In the genomic region with DNA sequence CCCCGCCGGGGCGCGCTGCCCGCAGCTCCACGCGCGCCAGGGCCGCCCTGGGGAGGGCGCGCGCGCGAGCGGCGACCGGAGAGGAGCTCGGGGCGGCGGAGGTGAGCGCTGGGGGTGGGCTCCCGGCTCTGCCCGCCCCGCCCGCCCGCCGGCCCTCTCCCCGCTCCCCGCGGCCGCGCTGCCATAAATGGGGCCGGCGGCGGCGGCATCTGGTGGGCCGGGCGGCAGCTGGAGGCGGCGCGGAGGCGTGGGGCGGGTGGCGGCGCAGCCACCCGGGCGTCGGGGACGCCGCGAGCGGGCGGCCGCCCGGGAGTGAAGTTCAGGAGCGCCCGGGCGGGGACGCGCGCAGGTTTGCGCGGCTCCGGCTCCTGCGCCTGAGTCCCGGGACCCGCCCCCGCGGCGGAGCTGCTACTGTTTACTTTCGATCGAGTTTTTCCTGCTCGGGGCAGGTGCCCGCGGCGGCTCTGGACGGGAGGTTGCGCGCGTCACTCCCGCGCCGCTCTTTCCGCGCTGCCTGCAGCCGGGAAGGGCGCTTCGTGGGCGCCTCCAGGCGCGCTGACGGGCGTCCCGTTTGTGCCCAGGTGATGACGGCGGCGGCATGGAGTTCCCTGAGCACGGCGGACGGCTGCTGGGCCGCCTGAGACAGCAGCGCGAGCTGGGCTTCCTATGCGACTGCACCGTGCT, we compare ENCODE assay signal across 9 cellular contexts. TPM values are rescaled to one million over a fixed set of nuclear protein-coding genes. Genes with fewer than 3 reads are reported as not detected.
A peak's percentile ranks its signal among the peaks of the same experiment; 100 is the strongest.
DNase-seq lines count a peak whose midpoint lies in the region; ATAC-seq, FAIRE-seq and TF ChIP-seq lines count a peak whose summit lies in the region.
"Had no signal": no experiment of that assay in that cellular context is flagged by ENCODE, and none has a peak within 500 bp of the region (broad histone marks: within the 10 kb centered on the region; RNA-seq: fewer than 3 reads in every experiment).

A gene (plus strand): TSS at position 502 of the 684 bp plus-strand sequence. CDS start 97 bp downstream, at position 599.

- no peak for FAIRE-seq in HTR-8/SVneo (lab: Jason Lieb, UNC)
- FAIRE-seq: G401.6 had no signal

- DNase-seq in NCI-H2081 (lab: John Stamatoyannopoulos, UW) = peak; percentile 47 to 62
- no peak for DNase-seq in NCI-H2081 treated with DMSO at 0.1 percent for 48 hours (lab: John Stamatoyannopoulos, UW)
- DNase-seq in PC-9 = peak; percentile 73 to 79
- peak; percentile 42 for DNase-seq in activated gamma-delta T cell treated with anti-CD3 and anti-CD28 coated beads, Interleukin-2, amount 50 U/mL, for 16 hours (ENCODE audit: low read depth)
- peak; percentile 54 to 77 for DNase-seq in cardiac muscle cell (ENCODE audit: low read depth in 1 of 2, low spot score in 1 of 2)
- peak; percentile 64 to 75 for DNase-seq in psoas muscle
- no peak for DNase-seq in HTR-8/SVneo (ENCODE audit: insufficient read length, low spot score)

- intact Hi-C loops in PC-9 (cut with micrococcal nuclease; ENCODE audit: unreplicated experiment) = no loop called here
- intact Hi-C loops in psoas muscle (cut with DNase I) = no loop called here

- ATAC-seq in HG03108 (IDR thresholded peaks at IDR 0.05; ENCODE audit: unreplicated experiment) = peak; percentile 44
- ATAC-seq in psoas muscle = peak; percentile 1 to 36 (median 26)

- WGBS in psoas muscle, 3 donors = 0 to 1% (median 0%) methylated on average over 42 to 105 of the region's 105 CpGs

- H3K36me3 ChIP-seq in PC-9 (ENCODE audit: low read depth) (no peaks in the 10 kb centered on the region), cardiac muscle cell (no peaks in the 10 kb centered on the region), psoas muscle (ENCODE audit: insufficient read depth in 1 of 2, low read depth in 1 of 2) (no peaks in the 10 kb centered on the region)

- peaks cover 4% of the 10 kb centered on the region for H4K20me1 ChIP-seq in PC-9 (ENCODE audit: insufficient read depth)

- H3K27ac ChIP-seq in PC-9 = no peak within 1 kb of the TSS
- peak within 1 kb of the TSS; percentile 63 for H3K27ac ChIP-seq in cardiac muscle cell
- peak within 1 kb of the TSS; percentile 88 for H3K27ac ChIP-seq in psoas muscle

- TF ChIP-seq CTCF in PC-9 (conservative IDR thresholded peaks at IDR 0.05) (no peak), cardiac muscle cell (IDR thresholded peaks at IDR 0.05; ENCODE audit: low read depth, low read length) (no peak), psoas muscle (IDR thresholded peaks at IDR 0.05) (no peak)

- no peaks in the 10 kb centered on the region for H3K9me2 ChIP-seq in PC-9 (ENCODE audit: insufficient read depth)

- POLR2A ChIA-PET in PC-9 (lab: Charles Lee; ENCODE audit: unreplicated experiment) = interaction anchor here (0.7 to 0.9 kb wide), 2 partner anchors 25 to 135 kb away, joined by 5 to 7 read pairs; no protein-coding TSS in a partner anchor

- BruUV-seq in PC-9 (replicated peaks; lab: Mats Ljungman, UMichigan) = no TSS peak

- no peaks in the 10 kb centered on the region for H3K27me3 ChIP-seq in PC-9 (ENCODE audit: insufficient read depth, low read depth)
- H3K27me3 ChIP-seq in cardiac muscle cell = no peaks in the 10 kb centered on the region
- no peaks in the 10 kb centered on the region for H3K27me3 ChIP-seq in psoas muscle (ENCODE audit: insufficient read depth in 3 of 3, low read length in 2 of 3)

- no peaks in the 10 kb centered on the region for H3K9me3 ChIP-seq in PC-9 (ENCODE audit: insufficient read depth, low read depth)
- H3K9me3 ChIP-seq in cardiac muscle cell (ENCODE audit: low read depth) = no peaks in the 10 kb centered on the region
- H3K9me3 ChIP-seq in psoas muscle = no peaks in the 10 kb centered on the region

- peaks cover 20% of the 10 kb centered on the region for H3K4me1 ChIP-seq in PC-9 (replicated peaks; ENCODE audit: insufficient read depth)
- H3K4me1 ChIP-seq in cardiac muscle cell (ENCODE audit: low read depth) = peaks cover 25% of the 10 kb centered on the region
- peaks cover 38% of the 10 kb centered on the region for H3K4me1 ChIP-seq in psoas muscle

- peak within 1 kb of the TSS; percentile 73 for H2AFZ ChIP-seq in PC-9

- H3K4me2 ChIP-seq in PC-9 = peak within 1 kb of the TSS; percentile 90

- peaks cover 39% of the 10 kb centered on the region for H3F3A ChIP-seq in PC-9 (ENCODE audit: insufficient read depth, low read depth)

- H3K4me3 ChIP-seq in PC-9 (peak within 1 kb of the TSS; percentile 78), cardiac muscle cell (peak within 1 kb of the TSS; percentile 49), psoas muscle (peak within 1 kb of the TSS; percentile 79)

- H3K79me2 ChIP-seq in PC-9 (ENCODE audit: low read depth) = no peaks in the 10 kb centered on the region

- CTCF ChIA-PET in PC-9 (lab: Charles Lee) = interaction anchor here (0.6 kb wide), 1 partner anchor 23 kb away, joined by 3 read pairs; no protein-coding TSS in a partner anchor

RNA-seq across cellular contexts. Expression of the gene that starts here (rescaled TPM):
- total RNA-seq in PC-9 (2021) (4.2 and 6.1 TPM in 2 replicates), cardiac muscle cell (14.4 and 26.4 TPM in 2 replicates), psoas muscle (1 to 10 TPM; 4.2 to 7.4 (median 5.8) TPM)
- polyA plus RNA-seq in cardiac muscle cell (7.6 and 9.6 TPM in 2 replicates), psoas muscle (1 to 10 TPM; 4.7 to 6.6 (median 6.2) TPM)

Comparison
In these comparisons a context has a peak if more than half of its experiments do, and no peak if none do; other contexts are left out.
1. DNase-seq: peak in NCI-H2081 (2 of 2), PC-9 (2 of 2), activated gamma-delta T cell treated with anti-CD3 and anti-CD28 coated beads, Interleukin-2, amount 50 U/mL, for 16 hours (single experiment), cardiac muscle cell (2 of 2) and psoas muscle (2 of 2); none in NCI-H2081 treated with DMSO at 0.1 percent for 48 hours (single experiment) and HTR-8/SVneo (single experiment).
2. Peak in every context shown above with its lines, with median percentiles within 50 percentile points of each other: H3K4me3 ChIP-seq.